Comparison of ENCODE assay signal across 8 cellular contexts in the genomic region with DNA sequence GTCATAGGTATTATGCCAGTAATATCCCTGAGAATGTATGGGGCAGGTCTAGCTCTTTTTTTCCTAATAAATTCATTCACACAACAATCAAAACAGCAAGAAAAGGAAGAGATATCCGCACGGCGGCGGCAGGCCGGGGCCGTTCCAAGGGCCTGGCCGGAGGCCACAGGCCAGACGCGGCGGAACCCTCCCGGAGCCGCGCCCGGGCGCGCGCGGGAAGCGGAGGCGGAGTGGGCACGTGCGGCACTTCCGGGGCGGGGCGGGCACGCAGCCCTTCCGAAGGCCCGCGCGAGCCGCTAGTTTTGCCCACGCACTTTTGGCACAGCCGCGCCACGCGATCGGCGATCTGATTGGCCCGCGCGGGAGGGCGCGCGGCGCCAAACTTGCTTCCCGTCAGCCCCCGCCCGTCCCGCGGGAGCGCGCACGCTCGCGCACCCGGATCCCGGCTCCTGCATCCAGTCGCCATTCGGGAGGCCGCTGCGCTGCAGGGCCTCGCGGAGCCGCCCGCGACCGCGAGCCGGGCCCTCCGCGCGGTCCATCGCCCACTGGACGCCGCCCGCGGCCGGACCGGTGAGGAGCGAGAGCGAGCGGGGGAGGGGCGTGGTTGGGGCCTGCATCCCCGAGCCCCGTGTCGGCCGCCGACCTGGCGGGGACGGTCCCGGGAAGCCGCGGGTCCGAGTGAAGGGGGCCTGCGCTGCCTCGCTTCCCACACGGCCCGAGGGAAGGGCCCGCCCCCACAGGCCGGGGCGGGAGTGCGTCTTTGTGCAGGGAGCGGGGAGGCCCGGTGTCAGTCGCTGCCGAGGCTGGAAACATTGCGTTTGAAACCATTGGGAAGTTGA. TPM values are rescaled to one million over a fixed set of nuclear protein-coding genes. Genes with fewer than 3 reads are reported as not detected.
DNase-seq lines count a peak whose midpoint lies in the region; ATAC-seq and TF ChIP-seq lines count a peak whose summit lies in the region.

A gene with protein sequence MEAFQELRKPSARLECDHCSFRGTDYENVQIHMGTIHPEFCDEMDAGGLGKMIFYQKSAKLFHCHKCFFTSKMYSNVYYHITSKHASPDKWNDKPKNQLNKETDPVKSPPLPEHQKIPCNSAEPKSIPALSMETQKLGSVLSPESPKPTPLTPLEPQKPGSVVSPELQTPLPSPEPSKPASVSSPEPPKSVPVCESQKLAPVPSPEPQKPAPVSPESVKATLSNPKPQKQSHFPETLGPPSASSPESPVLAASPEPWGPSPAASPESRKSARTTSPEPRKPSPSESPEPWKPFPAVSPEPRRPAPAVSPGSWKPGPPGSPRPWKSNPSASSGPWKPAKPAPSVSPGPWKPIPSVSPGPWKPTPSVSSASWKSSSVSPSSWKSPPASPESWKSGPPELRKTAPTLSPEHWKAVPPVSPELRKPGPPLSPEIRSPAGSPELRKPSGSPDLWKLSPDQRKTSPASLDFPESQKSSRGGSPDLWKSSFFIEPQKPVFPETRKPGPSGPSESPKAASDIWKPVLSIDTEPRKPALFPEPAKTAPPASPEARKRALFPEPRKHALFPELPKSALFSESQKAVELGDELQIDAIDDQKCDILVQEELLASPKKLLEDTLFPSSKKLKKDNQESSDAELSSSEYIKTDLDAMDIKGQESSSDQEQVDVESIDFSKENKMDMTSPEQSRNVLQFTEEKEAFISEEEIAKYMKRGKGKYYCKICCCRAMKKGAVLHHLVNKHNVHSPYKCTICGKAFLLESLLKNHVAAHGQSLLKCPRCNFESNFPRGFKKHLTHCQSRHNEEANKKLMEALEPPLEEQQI (plus strand): TSS at position 430 of the 839 bp plus-strand sequence. CDS start 9,340 bp downstream, outside the sequence.

- peaks cover 46% of the 10 kb centered on the region for H3K79me2 ChIP-seq in PC-9 (ENCODE audit: low read depth)

- no TSS peak for BruUV-seq in PC-9 (replicated peaks; lab: Mats Ljungman, UMichigan)

- no peaks in the 10 kb centered on the region for H3K27me3 ChIP-seq in PC-9 (ENCODE audit: insufficient read depth, low read depth)

- H3K4me2 ChIP-seq in PC-9: peak within 1 kb of the TSS; percentile 93

- peak; percentile 75 for ATAC-seq in GM21619 (IDR thresholded peaks at IDR 0.05; ENCODE audit: unreplicated experiment)

- peak within 1 kb of the TSS; percentile 74 for H3K27ac ChIP-seq in PC-9

- H3K4me3 ChIP-seq in PC-9 (peak within 1 kb of the TSS; percentile 61), epithelial cell of proximal tubule (ENCODE audit: low read depth, low read length) (peak within 1 kb of the TSS; percentile 65)

- H3K9me2 ChIP-seq in PC-9 (ENCODE audit: insufficient read depth): no peaks in the 10 kb centered on the region

- no peak for TF ChIP-seq EP300 in Ishikawa (IDR thresholded peaks at IDR 0.05; ENCODE audit: borderline replicate concordance)

- peaks cover 20% of the 10 kb centered on the region for H3F3A ChIP-seq in PC-9 (ENCODE audit: insufficient read depth, low read depth)

- TF ChIP-seq RAD21 in Ishikawa (IDR thresholded peaks at IDR 0.05; ENCODE audit: low read depth): no peak

- no peaks in the 10 kb centered on the region for H3K36me3 ChIP-seq in PC-9 (ENCODE audit: low read depth)

- no peak for TF ChIP-seq CTCF in PC-9 (conservative IDR thresholded peaks at IDR 0.05)
- TF ChIP-seq CTCF in epithelial cell of proximal tubule (conservative IDR thresholded peaks at IDR 0.05; ENCODE audit: low read depth, low read length): no peak

- intact Hi-C loops in PC-9 (cut with micrococcal nuclease; ENCODE audit: unreplicated experiment): no loop called here

- H4K20me1 ChIP-seq in PC-9 (ENCODE audit: insufficient read depth): peaks cover 10% of the 10 kb centered on the region; the same call in 1 of the 2 replicates

- DNase-seq in DMS153 treated with DMSO at 0.1 percent for 48 hours (lab: John Stamatoyannopoulos, UW; ENCODE audit: unreplicated experiment) (peak; percentile 85), PC-9 (peak; percentile 84 to 95), epithelial cell of proximal tubule (ENCODE audit: low read depth) (peak; percentile 32), mucosa of gallbladder (ENCODE audit: low spot score) (peak; percentile 95)
- peak; percentile 90 for DNase-seq in activated T-cell treated with anti-CD3 and anti-CD28 coated beads, Interleukin-2, amount 50 U/mL, for 1 hour
- DNase-seq in stimulated activated CD8-positive, alpha-beta memory T cell treated with anti-CD3 and anti-CD28 coated beads, Interleukin-4, amount 100 ng/mL, for 24 hours (ENCODE audit: low read depth): peak; percentile 91

- peaks cover 21% of the 10 kb centered on the region for H3K4me1 ChIP-seq in PC-9 (replicated peaks; ENCODE audit: insufficient read depth)

- CTCF ChIA-PET in PC-9 (lab: Charles Lee): no interaction called here

- POLR2A ChIA-PET in PC-9 (lab: Charles Lee; ENCODE audit: unreplicated experiment): interaction anchor here (0.7 kb wide), 2 partner anchors 78 to 479 kb away, joined by 7 read pairs; no protein-coding TSS in a partner anchor

- peak within 1 kb of the TSS; percentile 79 for H2AFZ ChIP-seq in PC-9

- H3K9me3 ChIP-seq in PC-9 (ENCODE audit: insufficient read depth, low read depth): no peaks in the 10 kb centered on the region

TF ChIP-seq in Ishikawa, 13 proteins besides CTCF, POLR2A, EP300 and RAD21:
- TF ChIP-seq TEAD4 (IDR thresholded peaks at IDR 0.05): peak; percentile 62
- TF ChIP-seq, protein P1, sequence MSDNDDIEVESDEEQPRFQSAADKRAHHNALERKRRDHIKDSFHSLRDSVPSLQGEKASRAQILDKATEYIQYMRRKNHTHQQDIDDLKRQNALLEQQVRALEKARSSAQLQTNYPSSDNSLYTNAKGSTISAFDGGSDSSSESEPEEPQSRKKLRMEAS (IDR thresholded peaks at IDR 0.05): peak; percentile 78
- TF ChIP-seq, protein P2, sequence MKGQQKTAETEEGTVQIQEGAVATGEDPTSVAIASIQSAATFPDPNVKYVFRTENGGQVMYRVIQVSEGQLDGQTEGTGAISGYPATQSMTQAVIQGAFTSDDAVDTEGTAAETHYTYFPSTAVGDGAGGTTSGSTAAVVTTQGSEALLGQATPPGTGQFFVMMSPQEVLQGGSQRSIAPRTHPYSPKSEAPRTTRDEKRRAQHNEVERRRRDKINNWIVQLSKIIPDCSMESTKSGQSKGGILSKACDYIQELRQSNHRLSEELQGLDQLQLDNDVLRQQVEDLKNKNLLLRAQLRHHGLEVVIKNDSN (IDR thresholded peaks at IDR 0.05): peak; percentile 82
- TF ChIP-seq, protein P3, sequence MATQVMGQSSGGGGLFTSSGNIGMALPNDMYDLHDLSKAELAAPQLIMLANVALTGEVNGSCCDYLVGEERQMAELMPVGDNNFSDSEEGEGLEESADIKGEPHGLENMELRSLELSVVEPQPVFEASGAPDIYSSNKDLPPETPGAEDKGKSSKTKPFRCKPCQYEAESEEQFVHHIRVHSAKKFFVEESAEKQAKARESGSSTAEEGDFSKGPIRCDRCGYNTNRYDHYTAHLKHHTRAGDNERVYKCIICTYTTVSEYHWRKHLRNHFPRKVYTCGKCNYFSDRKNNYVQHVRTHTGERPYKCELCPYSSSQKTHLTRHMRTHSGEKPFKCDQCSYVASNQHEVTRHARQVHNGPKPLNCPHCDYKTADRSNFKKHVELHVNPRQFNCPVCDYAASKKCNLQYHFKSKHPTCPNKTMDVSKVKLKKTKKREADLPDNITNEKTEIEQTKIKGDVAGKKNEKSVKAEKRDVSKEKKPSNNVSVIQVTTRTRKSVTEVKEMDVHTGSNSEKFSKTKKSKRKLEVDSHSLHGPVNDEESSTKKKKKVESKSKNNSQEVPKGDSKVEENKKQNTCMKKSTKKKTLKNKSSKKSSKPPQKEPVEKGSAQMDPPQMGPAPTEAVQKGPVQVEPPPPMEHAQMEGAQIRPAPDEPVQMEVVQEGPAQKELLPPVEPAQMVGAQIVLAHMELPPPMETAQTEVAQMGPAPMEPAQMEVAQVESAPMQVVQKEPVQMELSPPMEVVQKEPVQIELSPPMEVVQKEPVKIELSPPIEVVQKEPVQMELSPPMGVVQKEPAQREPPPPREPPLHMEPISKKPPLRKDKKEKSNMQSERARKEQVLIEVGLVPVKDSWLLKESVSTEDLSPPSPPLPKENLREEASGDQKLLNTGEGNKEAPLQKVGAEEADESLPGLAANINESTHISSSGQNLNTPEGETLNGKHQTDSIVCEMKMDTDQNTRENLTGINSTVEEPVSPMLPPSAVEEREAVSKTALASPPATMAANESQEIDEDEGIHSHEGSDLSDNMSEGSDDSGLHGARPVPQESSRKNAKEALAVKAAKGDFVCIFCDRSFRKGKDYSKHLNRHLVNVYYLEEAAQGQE (IDR thresholded peaks at IDR 0.05; ENCODE audit: low read depth): no peak
- peak; percentile 77; the same call in 1 of the 2 replicates for TF ChIP-seq TAF1 (IDR thresholded peaks at IDR 0.05; ENCODE audit: low read depth)
- TF ChIP-seq NFIC (IDR thresholded peaks at IDR 0.05): peak; percentile 86
- no peak for TF ChIP-seq CEBPB (IDR thresholded peaks at IDR 0.05)
- peak; percentile 70; the same call in 1 of the 2 replicates for TF ChIP-seq YY1 (IDR thresholded peaks at IDR 0.05; ENCODE audit: low read depth)
- peak; percentile 29; the same call in 1 of the 2 replicates for TF ChIP-seq FOXM1 (IDR thresholded peaks at IDR 0.05; ENCODE audit: borderline replicate concordance, low read depth)
- peak; percentile 98 for TF ChIP-seq EGR1 (IDR thresholded peaks at IDR 0.05)
- TF ChIP-seq ZBTB7A (IDR thresholded peaks at IDR 0.05; ENCODE audit: low read depth): no peak
- no peak for TF ChIP-seq CREB1 (IDR thresholded peaks at IDR 0.05; ENCODE audit: low read depth)
- peak; percentile 71; the same call in 1 of the 2 replicates for TF ChIP-seq TCF12 (IDR thresholded peaks at IDR 0.05; ENCODE audit: low read depth)

RNA-seq across cellular contexts. Expression of the gene that starts here (rescaled TPM):
- total RNA-seq in PC-9 (2021): 15.1 and 16.0 TPM in 2 replicates
- total RNA-seq in epithelial cell of proximal tubule: 13.7 and 39.0 TPM in 2 replicates
- total RNA-seq in mucosa of gallbladder: 17.7 TPM

Comparison
In these comparisons a context has a peak if more than half of its experiments do, and no peak if none do; other contexts are left out.
1. Peak in every context shown above with its lines: DNase-seq, ATAC-seq, H3K4me3 ChIP-seq and H3K27ac ChIP-seq.
2. DNase-seq: peak in every context shown above with its lines; median percentile 95 in mucosa of gallbladder; 91 in stimulated activated CD8-positive, alpha-beta memory T cell treated with anti-CD3 and anti-CD28 coated beads, Interleukin-4, amount 100 ng/mL, for 24 hours; 90 in activated T-cell treated with anti-CD3 and anti-CD28 coated beads, Interleukin-2, amount 50 U/mL, for 1 hour; 90 in PC-9; 85 in DMS153 treated with DMSO at 0.1 percent for 48 hours; 32 in epithelial cell of proximal tubule.